Comparison of ENCODE assay signal across 8 cellular contexts in genomic region chrX:55452825-55453124, GRCh38. TPM values are rescaled to one million over a fixed set of nuclear protein-coding genes. Genes with fewer than 3 reads are reported as not detected.
DNase-seq lines count a peak whose midpoint lies in the region; TF ChIP-seq lines count a peak whose summit lies in the region.

No MANE protein-coding gene starts in this region.

- DNase-seq in occipital lobe (lab: John Stamatoyannopoulos, UW) (peak; percentile 0), SW 1271 (lab: John Stamatoyannopoulos, UW) (no peak), kidney glomerular epithelial cell (lab: John Stamatoyannopoulos, UW) (no peak), HuH-7.5 (ENCODE audit: low spot score) (no peak)
- no peak for DNase-seq in stimulated activated CD4-positive, alpha-beta T cell treated with anti-CD3 and anti-CD28 coated beads, Interleukin-2, amount 100 ng/mL, for 24 hours

- H3K4me3 ChIP-seq in Loucy (ENCODE audit: low read length, poor library complexity, severe bottlenecking) = peak overlapping the region; percentile 76
- peak overlapping the region; percentile 69 to 74 for H3K4me3 ChIP-seq in duodenal mucosa (ENCODE audit: low read depth in 1 of 2, low read length in 2 of 2)

- H3K27ac ChIP-seq in duodenal mucosa (ENCODE audit: low read depth, low read length) = no peak overlapping the region

- H4K20me1 ChIP-seq in Loucy (ENCODE audit: insufficient read depth, low read length, poor library complexity, severe bottlenecking) = no peaks in the 10 kb centered on the region

- TF ChIP-seq CTCF in Loucy (conservative IDR thresholded peaks at IDR 0.05; ENCODE audit: low read length) = no peak

- H3K9ac ChIP-seq in ES-I3 (ENCODE audit: low read depth, low read length) = peak overlapping the region; percentile 82
- peak overlapping the region; percentile 85 for H3K9ac ChIP-seq in Loucy (ENCODE audit: low read depth, low read length, poor library complexity, severe bottlenecking)
- peak overlapping the region; percentile 66 for H3K9ac ChIP-seq in duodenal mucosa (ENCODE audit: low read depth in 1 of 2, low read length in 2 of 2)

- no peak overlapping the region for H2AFZ ChIP-seq in Loucy (ENCODE audit: low read length)

- H3K4me1 ChIP-seq in ES-I3 (ENCODE audit: insufficient read depth, low read length) = no peaks in the 10 kb centered on the region
- no peaks in the 10 kb centered on the region for H3K4me1 ChIP-seq in Loucy (ENCODE audit: insufficient read depth, low read length, poor library complexity, severe bottlenecking)
- H3K4me1 ChIP-seq in duodenal mucosa (ENCODE audit: control insufficient read depth in 1 of 2, insufficient read depth in 2 of 2, low read length in 2 of 2) = peaks cover 0 to 5% of the 10 kb centered on the region in 2 donors

- H3K9me3 ChIP-seq in ES-I3 (ENCODE audit: control insufficient read depth, insufficient read depth, low read length) = no peaks in the 10 kb centered on the region
- no peaks in the 10 kb centered on the region for H3K9me3 ChIP-seq in Loucy (ENCODE audit: insufficient read depth, low read depth, low read length)
- no peaks in the 10 kb centered on the region for H3K9me3 ChIP-seq in duodenal mucosa (ENCODE audit: control insufficient read depth in 1 of 2, low read length in 2 of 2)

- H3K36me3 ChIP-seq in ES-I3 (ENCODE audit: insufficient read depth, low read length) (no peaks in the 10 kb centered on the region), Loucy (ENCODE audit: insufficient read depth, low read length) (no peaks in the 10 kb centered on the region), duodenal mucosa (ENCODE audit: control insufficient read depth in 1 of 2, insufficient read depth in 2 of 2, low read length in 2 of 2) (no peaks in the 10 kb centered on the region)

- no peaks in the 10 kb centered on the region for H3K27me3 ChIP-seq in Loucy (ENCODE audit: insufficient read depth, low read length, poor library complexity, severe bottlenecking)
- no peaks in the 10 kb centered on the region for H3K27me3 ChIP-seq in duodenal mucosa (ENCODE audit: control insufficient read depth in 1 of 2, insufficient read depth in 2 of 2, low read length in 2 of 2)

- peaks cover 13% of the 10 kb centered on the region for H3K79me2 ChIP-seq in Loucy (ENCODE audit: insufficient read depth, low read length)

- H3K4me2 ChIP-seq in Loucy (ENCODE audit: low read depth, low read length, poor library complexity, severe bottlenecking) = peak overlapping the region; percentile 85

- H3F3A ChIP-seq in Loucy (ENCODE audit: low read depth) = no peaks in the 10 kb centered on the region

- H3K9me2 ChIP-seq in Loucy (replicated peaks; ENCODE audit: low read depth, low read length) = no peaks in the 10 kb centered on the region

RNA-seq across cellular contexts. Expression of gene MAGEH1, which starts 0.8 kb away (rescaled TPM):
- 115 TPM for total RNA-seq in occipital lobe

RNA-seq across cellular contexts. Expression of gene USP51, which starts 36.9 kb away (rescaled TPM):
- total RNA-seq in occipital lobe = 6.9 TPM
